In genomic region chr14:73570913-73571312, GRCh38 we compare ENCODE assay signal across 8 cellular contexts. TPM values are rescaled to one million over a fixed set of nuclear protein-coding genes. Genes with fewer than 3 reads are reported as not detected.
DNase-seq lines count a peak whose midpoint lies in the region; ATAC-seq and TF ChIP-seq lines count a peak whose summit lies in the region.
"Not testable (repeated sequence)": the region's sequence is repeated elsewhere in the genome, so short reads cannot be mapped to it uniquely, and the experiment has no call there.

No MANE protein-coding gene starts in this region.

- intact Hi-C loops in CD4-positive, alpha-beta memory T cell (cut with micrococcal nuclease) = not testable (repeated sequence)

- CTCF ChIA-PET in CD4-positive, alpha-beta memory T cell (lab: Charles Lee; ENCODE audit: partially characterized antibody) = interaction anchor here (0.7 to 5.5 kb wide), 20 partner anchors 7 to 548 kb away, joined by 3 to 90 read pairs (median 5); partner anchors contain the start of genes ACOT4, ACOT6, PTGR2 and RIOX1

- not testable (repeated sequence) for H2BK5ac ChIP-seq in mesenchymal stem cell (ENCODE audit: low read depth, low read length, poor library complexity, severe bottlenecking)

- not testable (repeated sequence) for H3K9me3 ChIP-seq in CD4-positive, alpha-beta memory T cell (ENCODE audit: control insufficient read depth in 1 of 2, low read length in 2 of 2); SJCRH30 (replicated peaks); mesenchymal stem cell (ENCODE audit: control insufficient read depth, low read length)

- H3K36me3 ChIP-seq in CD4-positive, alpha-beta memory T cell (ENCODE audit: insufficient read depth, low read length); KMS-11 (ENCODE audit: insufficient read depth); SJCRH30; mesenchymal stem cell (ENCODE audit: control insufficient read depth in 1 of 2, insufficient read depth in 2 of 2, low read depth in 1 of 2, low read length in 2 of 2): not testable (repeated sequence)

- peaks cover 20 to 25% of the 10 kb centered on the region in 2 donors for H3K36me3 Mint-ChIP-seq in CD4-positive, alpha-beta memory T cell

- H4K20me1 ChIP-seq in KMS-11 (ENCODE audit: insufficient read depth) = not testable (repeated sequence)

- H2AFZ ChIP-seq in KMS-11 (ENCODE audit: low read depth); mesenchymal stem cell (ENCODE audit: low read depth, low read length): not testable (repeated sequence)

- H3K27me3 ChIP-seq in CD4-positive, alpha-beta memory T cell (ENCODE audit: insufficient read depth, low read length); KMS-11 (ENCODE audit: insufficient read depth, low read depth); SJCRH30; mesenchymal stem cell (ENCODE audit: control insufficient read depth in 1 of 2, insufficient read depth in 1 of 2, low read length in 2 of 2): not testable (repeated sequence)

- POLR2A ChIA-PET in CD4-positive, alpha-beta memory T cell (lab: Charles Lee; ENCODE audit: partially characterized antibody) = interaction anchor here (0.6 to 4.8 kb wide), 10 partner anchors 22 to 448 kb away, joined by 3 to 71 read pairs (median 8); partner anchors contain the start of genes ACOT4, ACOT6, BBOF1 and ENTPD5

- H2BK15ac ChIP-seq in mesenchymal stem cell (ENCODE audit: low read depth, poor library complexity, severe bottlenecking) = not testable (repeated sequence)

- not testable (repeated sequence) for H3K18ac ChIP-seq in mesenchymal stem cell (ENCODE audit: low read depth in 1 of 2, low read length in 2 of 2)

- H3K4ac ChIP-seq in mesenchymal stem cell (ENCODE audit: low read depth in 1 of 2, low read length in 2 of 2) = not testable (repeated sequence)

- H3K9me3 Mint-ChIP-seq in CD4-positive, alpha-beta memory T cell = not testable (repeated sequence)

- H3K4me1 ChIP-seq in CD4-positive, alpha-beta memory T cell (ENCODE audit: insufficient read depth, low read length) = peaks cover 35% of the 10 kb centered on the region
- H3K4me1 ChIP-seq in KMS-11 (ENCODE audit: low read depth, poor library complexity, severe bottlenecking); SJCRH30; mesenchymal stem cell (ENCODE audit: control insufficient read depth, insufficient read depth, low read depth, low read length): not testable (repeated sequence)

- WGBS in mesenchymal stem cell = 53% methylated on average over 8 of the region's 8 CpGs

- H3K27me3 Mint-ChIP-seq in CD4-positive, alpha-beta memory T cell = not testable (repeated sequence)

- peak; percentile 58 to 71 (median 65) for DNase-seq in CD4-positive, alpha-beta memory T cell
- DNase-seq in SJCRH30 (peak; percentile 51 to 53), epithelial cell of esophagus (ENCODE audit: low read depth) (peak; percentile 37), mesenchymal stem cell (peak; percentile 28)
- DNase-seq in activated T-cell treated with anti-CD3 and anti-CD28 coated beads, Interleukin-2, amount 50 U/mL, for 48 hours = peak; percentile 80 to 85
- DNase-seq in stimulated activated CD8-positive, alpha-beta memory T cell treated with anti-CD3 and anti-CD28 coated beads, Interleukin-12 subunit alpha, Interleukin-12 subunit beta, amount 100 ng/mL, for 1 hour (ENCODE audit: low read depth) = peak; percentile 43

- H3K79me2 ChIP-seq in KMS-11 (ENCODE audit: insufficient read depth, low read depth) = not testable (repeated sequence)

- H4K8ac ChIP-seq in mesenchymal stem cell (ENCODE audit: low read length) = not testable (repeated sequence)

- not testable (repeated sequence) for H2BK120ac ChIP-seq in mesenchymal stem cell (ENCODE audit: low read depth, low read length)

- H3K14ac ChIP-seq in mesenchymal stem cell (ENCODE audit: low read length in 2 of 2) = not testable (repeated sequence)

- peak; percentile 54 for ATAC-seq in GM21423 (IDR thresholded peaks at IDR 0.05; ENCODE audit: unreplicated experiment)

- H3K4me3 Mint-ChIP-seq in CD4-positive, alpha-beta memory T cell = peak overlapping the region in 7 of 8 donors; percentile 41 to 94 (median 67)

- H3K27ac Mint-ChIP-seq in CD4-positive, alpha-beta memory T cell = peak overlapping the region in 6 of 7 donors; percentile 35 to 98 (median 47)

- not testable (repeated sequence) for H3K4me2 ChIP-seq in KMS-11; mesenchymal stem cell (ENCODE audit: low read length, poor library complexity, severe bottlenecking)

- peaks cover 19 to 43% (median 33%) of the 10 kb centered on the region in 4 donors for H3K4me1 Mint-ChIP-seq in CD4-positive, alpha-beta memory T cell

- not testable (repeated sequence) for H3K27ac ChIP-seq in CD4-positive, alpha-beta memory T cell (ENCODE audit: low read depth, low read length); KMS-11; SJCRH30; mesenchymal stem cell (ENCODE audit: low read length, poor library complexity, severe bottlenecking)

- H2AK5ac ChIP-seq in mesenchymal stem cell (ENCODE audit: low read length, severe bottlenecking) = not testable (repeated sequence)

- not testable (repeated sequence) for H3K9ac ChIP-seq in KMS-11
- H3K9ac ChIP-seq in mesenchymal stem cell (ENCODE audit: low read length) = peak overlapping the region; percentile 91

- H3K4me3 ChIP-seq in CD4-positive, alpha-beta memory T cell (ENCODE audit: low read length in 2 of 2); KMS-11 (IDR thresholded peaks at IDR 0.05; ENCODE audit: insufficient read depth, low read depth, low read length); SJCRH30; epithelial cell of esophagus (ENCODE audit: low read length); mesenchymal stem cell (ENCODE audit: insufficient read depth in 1 of 2, low read depth in 1 of 2, low read length in 2 of 2): not testable (repeated sequence)

- 0 out of 2 replicates have a peak, but pooled peaks have one; percentile 15 for TF ChIP-seq CTCF in KMS-11 (conservative IDR thresholded peaks at IDR 0.05; ENCODE audit: low read depth, low read length)
- peak; percentile 53 for TF ChIP-seq CTCF in epithelial cell of esophagus (IDR thresholded peaks at IDR 0.05; ENCODE audit: insufficient read depth, low read depth, low read length, missing control alignments)

- H2BK12ac ChIP-seq in mesenchymal stem cell (ENCODE audit: low read length in 2 of 2) = not testable (repeated sequence)

- not testable (repeated sequence) for H3K23ac ChIP-seq in mesenchymal stem cell (ENCODE audit: low read length in 2 of 2)

- H4K91ac ChIP-seq in mesenchymal stem cell (ENCODE audit: low read length) = not testable (repeated sequence)

- H3K79me1 ChIP-seq in mesenchymal stem cell (replicated peaks; ENCODE audit: low read length, poor library complexity, severe bottlenecking) = not testable (repeated sequence)

RNA-seq across cellular contexts. Expression of gene ACOT2, which starts 1.9 kb away (rescaled TPM):
- 1 to 10 TPM; 9.4 to 9.9 TPM for total RNA-seq in CD4-positive, alpha-beta memory T cell
- 10 to 100 TPM; 24.9 to 36.4 TPM for polyA plus RNA-seq in CD4-positive, alpha-beta memory T cell
- 16.7 and 16.9 TPM in 2 replicates for total RNA-seq in SJCRH30 (2014; rRNA removed; shearing (Covaris generic))
- 16.5 TPM for polyA plus RNA-seq in mesenchymal stem cell (2013, experiment 1 of 2)
- 15.9 TPM for polyA plus RNA-seq in mesenchymal stem cell (2013, experiment 2 of 2)

RNA-seq across cellular contexts. Expression of gene HEATR4, which starts 12.2 kb away (rescaled TPM):
- under 1 TPM in 1 of 2 experiments, not detected in 1; 0.09 TPM for total RNA-seq in CD4-positive, alpha-beta memory T cell
- under 1 TPM in 1 of 2 donors, not detected in 1; 0.64 TPM for polyA plus RNA-seq in CD4-positive, alpha-beta memory T cell
- total RNA-seq in SJCRH30 (2014; rRNA removed; shearing (Covaris generic)) = not detected in 2 replicates
- polyA plus RNA-seq in mesenchymal stem cell (2013, experiment 1 of 2) = 0.01 TPM
- not detected for polyA plus RNA-seq in mesenchymal stem cell (2013, experiment 2 of 2)

RNA-seq across cellular contexts. Expression of gene ACOT4, which starts 20.8 kb away (rescaled TPM):
- 1 to 10 TPM; 1.2 to 1.5 TPM for total RNA-seq in CD4-positive, alpha-beta memory T cell
- polyA plus RNA-seq in CD4-positive, alpha-beta memory T cell = 1 to 10 TPM; 5.1 to 8.1 TPM
- 0.08 TPM in 1 of 2 replicates, not detected in the other for total RNA-seq in SJCRH30 (2014; rRNA removed; shearing (Covaris generic))
- 0.65 TPM for polyA plus RNA-seq in mesenchymal stem cell (2013, experiment 1 of 2)
- polyA plus RNA-seq in mesenchymal stem cell (2013, experiment 2 of 2) = 0.59 TPM

RNA-seq across cellular contexts. Expression of gene ACOT1, which starts 34.0 kb away (rescaled TPM):
- 1 to 10 TPM; 2.1 to 2.7 TPM for total RNA-seq in CD4-positive, alpha-beta memory T cell
- 1 to 10 TPM; 3.6 to 7.1 TPM for polyA plus RNA-seq in CD4-positive, alpha-beta memory T cell
- total RNA-seq in SJCRH30 (2014; rRNA removed; shearing (Covaris generic)) = 0.87 and 1.5 TPM in 2 replicates
- polyA plus RNA-seq in mesenchymal stem cell (2013, experiment 1 of 2) = 14.5 TPM
- polyA plus RNA-seq in mesenchymal stem cell (2013, experiment 2 of 2) = 14.8 TPM

RNA-seq across cellular contexts. Expression of gene ACOT6, which starts 41.4 kb away (rescaled TPM):
- not detected for total RNA-seq in CD4-positive, alpha-beta memory T cell
- not detected for polyA plus RNA-seq in CD4-positive, alpha-beta memory T cell
- total RNA-seq in SJCRH30 (2014; rRNA removed; shearing (Covaris generic)) = not detected in 2 replicates
- not detected for polyA plus RNA-seq in mesenchymal stem cell (2013, experiment 1 of 2)
- polyA plus RNA-seq in mesenchymal stem cell (2013, experiment 2 of 2) = not detected

Comparison
In these comparisons a context has a peak if more than half of its experiments do, and no peak if none do; other contexts are left out.
1. DNase-seq: peak in every context shown above with its lines; median percentile 82 in activated T-cell treated with anti-CD3 and anti-CD28 coated beads, Interleukin-2, amount 50 U/mL, for 48 hours; 65 in CD4-positive, alpha-beta memory T cell; 52 in SJCRH30; 43 in stimulated activated CD8-positive, alpha-beta memory T cell treated with anti-CD3 and anti-CD28 coated beads, Interleukin-12 subunit alpha, Interleukin-12 subunit beta, amount 100 ng/mL, for 1 hour; 37 in epithelial cell of esophagus; 28 in mesenchymal stem cell.